9 cellular contexts compared by ENCODE assay signal in genomic region chr6:24646771-24647170, GRCh38. TPM values are rescaled to one million over a fixed set of nuclear protein-coding genes. Genes with fewer than 3 reads are reported as not detected.
DNase-seq lines count a peak whose midpoint lies in the region; ATAC-seq, FAIRE-seq and TF ChIP-seq lines count a peak whose summit lies in the region.
"Had no signal": no experiment of that assay in that cellular context is flagged by ENCODE, and none has a peak within 500 bp of the region (broad histone marks: within the 10 kb centered on the region; RNA-seq: fewer than 3 reads in every experiment).

No MANE protein-coding gene starts in this region.

- H3K36me3 ChIP-seq in CD8-positive, alpha-beta memory T cell (ENCODE audit: insufficient read depth, low read length), result peaks cover 3% of the 10 kb centered on the region

- CTCF ChIA-PET in CD8-positive, alpha-beta memory T cell (lab: Charles Lee), result interaction anchor here (2.2 to 3.1 kb wide), 2 partner anchors 20 to 66 kb away, joined by 5 to 15 read pairs; partner anchors contain the start of genes ACOT13 and TDP2

- peaks cover 0 to 20% (median 2%) of the 10 kb centered on the region in 3 donors for H3K36me3 Mint-ChIP-seq in CD8-positive, alpha-beta memory T cell
- peaks cover under 1% of the 10 kb centered on the region for H3K36me3 Mint-ChIP-seq in activated naive CD8-positive, alpha-beta T cell

- peaks cover 16 to 24% of the 10 kb centered on the region in 2 donors for H3K27me3 Mint-ChIP-seq in CD8-positive, alpha-beta memory T cell
- peaks cover 8% of the 10 kb centered on the region for H3K27me3 Mint-ChIP-seq in activated naive CD8-positive, alpha-beta T cell

- no peak for ATAC-seq in GM18498 (IDR thresholded peaks at IDR 0.05; ENCODE audit: unreplicated experiment)

- H3K27ac Mint-ChIP-seq in CD8-positive, alpha-beta memory T cell, result peak overlapping the region in 6 of 8 donors; percentile 64 to 96 (median 91)
- no peak overlapping the region for H3K27ac Mint-ChIP-seq in activated naive CD8-positive, alpha-beta T cell

- no peaks in the 10 kb centered on the region for H3K9me3 ChIP-seq in CD8-positive, alpha-beta memory T cell (ENCODE audit: low read length)

- no peak overlapping the region for H3K4me3 ChIP-seq in CD8-positive, alpha-beta memory T cell (ENCODE audit: low read length)

- H3K4me3 Mint-ChIP-seq in CD8-positive, alpha-beta memory T cell, result peak overlapping the region; percentile 75 to 93 (median 88)
- peak overlapping the region; percentile 89 for H3K4me3 Mint-ChIP-seq in activated naive CD8-positive, alpha-beta T cell

- no peak overlapping the region for H3K27ac ChIP-seq in CD8-positive, alpha-beta memory T cell (ENCODE audit: low read depth, low read length)
- H3K27ac ChIP-seq in layer of hippocampus (ENCODE audit: low read depth, low read length), result peak overlapping the region; percentile 28

- no peak for FAIRE-seq in GM12892 (lab: Jason Lieb, UNC)

- POLR2A ChIA-PET in CD8-positive, alpha-beta memory T cell (lab: Charles Lee), result interaction anchor here (1.6 kb wide), 1 partner anchor 20 kb away, joined by 6 read pairs; the partner anchor contains the start of genes ACOT13 and TDP2

- H3K4me1 Mint-ChIP-seq in CD8-positive, alpha-beta memory T cell, result peaks cover 12 to 18% (median 15%) of the 10 kb centered on the region in 3 donors
- peaks cover 15% of the 10 kb centered on the region for H3K4me1 Mint-ChIP-seq in activated naive CD8-positive, alpha-beta T cell (ENCODE audit: low read depth)

- H3K9me3 Mint-ChIP-seq in CD8-positive, alpha-beta memory T cell, result no peaks in the 10 kb centered on the region
- no peaks in the 10 kb centered on the region for H3K9me3 Mint-ChIP-seq in activated naive CD8-positive, alpha-beta T cell (ENCODE audit: low read depth)

- TF ChIP-seq POLR2A in GM12892 (IDR thresholded peaks at IDR 0.05; ENCODE audit: low read depth, low read length), result no peak

- peaks cover 6% of the 10 kb centered on the region for H3K4me1 ChIP-seq in CD8-positive, alpha-beta memory T cell (ENCODE audit: insufficient read depth, low read length)

- peaks cover 6% of the 10 kb centered on the region for H3K27me3 ChIP-seq in CD8-positive, alpha-beta memory T cell (ENCODE audit: insufficient read depth, low read length, poor library complexity, severe bottlenecking)
- H3K27me3 ChIP-seq in layer of hippocampus (ENCODE audit: control insufficient read depth, insufficient read depth, low read length), result no peaks in the 10 kb centered on the region

- no peak for DNase-seq in CD8-positive, alpha-beta memory T cell
- DNase-seq in HT-29 (ENCODE audit: low spot score) (peak; percentile 24), NCI-H510A (lab: John Stamatoyannopoulos, UW) (no peak), GM12892 (ENCODE audit: insufficient read length) (no peak), islet precursor cell (no peak)
- DNase-seq: activated effector memory CD4-positive, alpha-beta T cell treated with anti-CD3 and anti-CD28 coated beads, Interleukin-2, amount 50 U/mL, for 16 hours had no signal

RNA-seq across cellular contexts. Expression of gene KIAA0319, which starts 0.8 kb away (rescaled TPM):
- total RNA-seq in CD8-positive, alpha-beta memory T cell, result under 1 TPM; 0.07 to 0.09 TPM
- not detected for polyA plus RNA-seq in CD8-positive, alpha-beta memory T cell
- 0.08 and 0.31 TPM in 2 replicates for total RNA-seq in HT-29 (2014; rRNA removed; shearing (Covaris generic))
- polyA plus RNA-seq in GM12892 (2012; ENCODE audit: missing spikeins), result not detected

RNA-seq across cellular contexts. Expression of gene TDP2, which starts 19.9 kb away (rescaled TPM):
- 10 to 100 TPM; 49.8 to 50.6 TPM for total RNA-seq in CD8-positive, alpha-beta memory T cell
- polyA plus RNA-seq in CD8-positive, alpha-beta memory T cell, result 46.1 TPM
- total RNA-seq in HT-29 (2014; rRNA removed; shearing (Covaris generic)), result 13.3 and 14.4 TPM in 2 replicates
- polyA plus RNA-seq in GM12892 (2012; ENCODE audit: missing spikeins), result 47.2 TPM

RNA-seq across cellular contexts. Expression of gene ACOT13, which starts 20.1 kb away (rescaled TPM):
- total RNA-seq in CD8-positive, alpha-beta memory T cell, result 10 to 100 TPM; 19.6 to 25.3 TPM
- polyA plus RNA-seq in CD8-positive, alpha-beta memory T cell, result 17.0 TPM
- total RNA-seq in HT-29 (2014; rRNA removed; shearing (Covaris generic)), result 8.7 and 9.9 TPM in 2 replicates
- 35.5 TPM for polyA plus RNA-seq in GM12892 (2012; ENCODE audit: missing spikeins)
